ENCODE assay signal across 9 cellular contexts in genomic region chr11:12723410-12724297, GRCh38. TPM values are rescaled to one million over a fixed set of nuclear protein-coding genes. Genes with fewer than 3 reads are reported as not detected.
DNase-seq lines count a peak whose midpoint lies in the region; FAIRE-seq and TF ChIP-seq lines count a peak whose summit lies in the region.
"Had no signal": no experiment of that assay in that cellular context is flagged by ENCODE, and none has a peak within 500 bp of the region (broad histone marks: within the 10 kb centered on the region; RNA-seq: fewer than 3 reads in every experiment).

No MANE protein-coding gene starts in this region.

- H3K4me3 ChIP-seq in BE2C (ENCODE audit: low read depth, low read length) (peak overlapping the region; percentile 20; the same call in 1 of the 2 replicates), LNCaP clone FGC (ENCODE audit: low read depth, low read length) (peak overlapping the region; percentile 21), bronchial epithelial cell (ENCODE audit: low read depth, low read length) (peak overlapping the region; percentile 4), mesendoderm (ENCODE audit: low read length) (no peak overlapping the region), ovary (no peak overlapping the region)
- H3K4me3 ChIP-seq: BLaER1 treated with 17β-estradiol and CSF1 and Interleukin-3, amounts not matched to agents 10 nM and 100 nM had no signal

- peak overlapping the region; percentile 47 for H3K56ac ChIP-seq in mesendoderm (ENCODE audit: low read length)

- H3K27ac ChIP-seq in mesendoderm (ENCODE audit: low read depth, low read length) = peak overlapping the region; percentile 68
- peak overlapping the region in 1 of 2 donors; percentile 3 for H3K27ac ChIP-seq in ovary
- H3K27ac ChIP-seq: BLaER1 treated with 17β-estradiol and CSF1 and Interleukin-3, amounts not matched to agents 10 nM and 100 nM had no signal

- peak overlapping the region; percentile 42 for H2BK5ac ChIP-seq in mesendoderm (ENCODE audit: low read length)

- peaks cover 33% of the 10 kb centered on the region for H3K79me1 ChIP-seq in mesendoderm (ENCODE audit: low read length)

- no peak for TF ChIP-seq EP300 in ovary (IDR thresholded peaks at IDR 0.05)

- no peak overlapping the region for H2BK15ac ChIP-seq in mesendoderm (replicated peaks; ENCODE audit: low read depth)

- TF ChIP-seq CTCF in BE2C (IDR thresholded peaks at IDR 0.05; ENCODE audit: low read depth, low read length) (no peak), LNCaP clone FGC (IDR thresholded peaks at IDR 0.05; ENCODE audit: control insufficient read depth, extremely low read depth, insufficient read depth) (no peak), bronchial epithelial cell (IDR thresholded peaks at IDR 0.05; ENCODE audit: insufficient read depth, low read length, severe bottlenecking) (no peak), ovary (IDR thresholded peaks at IDR 0.05) (no peak)

- H3K9ac ChIP-seq in mesendoderm (ENCODE audit: low read length) = peak overlapping the region; percentile 32
- H3K9ac ChIP-seq: BLaER1 treated with 17β-estradiol and CSF1 and Interleukin-3, amounts not matched to agents 10 nM and 100 nM had no signal

- peak overlapping the region; percentile 45 for H2BK120ac ChIP-seq in mesendoderm (ENCODE audit: low read depth, low read length)

- peak overlapping the region; percentile 1 for H3K4me2 ChIP-seq in mesendoderm (ENCODE audit: low read length)

- whole genome bisulfite sequencing in mesendoderm (ENCODE audit: extremely low coverage, insufficient coverage, low lambda C conversion rate) = no CpG with 5 or more reads among the region's 14 CpGs
- WGBS in ovary, 3 donors = 61 to 72% (median 71%) methylated on average over 14 of the region's 14 CpGs

- peak overlapping the region; percentile 9 for H2AK5ac ChIP-seq in mesendoderm (ENCODE audit: low read length)

- peak overlapping the region; percentile 91 for H3K4ac ChIP-seq in mesendoderm (ENCODE audit: low read depth, low read length)

- H3K18ac ChIP-seq in mesendoderm (ENCODE audit: low read length) = peak overlapping the region; percentile 85

- H3K27me3 ChIP-seq in BE2C (no peaks in the 10 kb centered on the region), bronchial epithelial cell (ENCODE audit: control insufficient read depth, insufficient read depth, low read length) (no peaks in the 10 kb centered on the region), mesendoderm (ENCODE audit: insufficient read depth, low read length, poor library complexity) (no peaks in the 10 kb centered on the region), ovary (no peaks in the 10 kb centered on the region)

- H4K5ac ChIP-seq in mesendoderm (ENCODE audit: low read length) = peak overlapping the region; percentile 59

- FAIRE-seq in bronchial epithelial cell (lab: Jason Lieb, UNC) = peak; percentile 55

- H3K9me3 ChIP-seq in BE2C = no peaks in the 10 kb centered on the region
- H3K9me3 ChIP-seq in ovary = no peaks in the 10 kb centered on the region
- H3K9me3 ChIP-seq: BLaER1 treated with 17β-estradiol and CSF1 and Interleukin-3, amounts not matched to agents 10 nM and 100 nM had no signal

- H3K4me1 ChIP-seq in BE2C (peaks cover 3% of the 10 kb centered on the region; the same call in 1 of the 2 replicates), mesendoderm (ENCODE audit: control insufficient read depth, low read depth, low read length) (peaks cover 35% of the 10 kb centered on the region), ovary (ENCODE audit: insufficient read depth) (peaks cover 22% of the 10 kb centered on the region)

- intact Hi-C loops in ovary (cut with DNase I) = no loop called here

- no peak overlapping the region for H3K23ac ChIP-seq in mesendoderm (ENCODE audit: low read length)

- TF ChIP-seq POLR2A in ovary (IDR thresholded peaks at IDR 0.05) = no peak

- H4K8ac ChIP-seq in mesendoderm (ENCODE audit: low read depth, low read length) = no peak overlapping the region

- H3K79me2 ChIP-seq in mesendoderm (ENCODE audit: control insufficient read depth, insufficient read depth, low read length) = peaks cover 77% of the 10 kb centered on the region

- H3K36me3 ChIP-seq in BE2C (peaks cover 6% of the 10 kb centered on the region), bronchial epithelial cell (ENCODE audit: control insufficient read depth, insufficient read depth, low read length) (no peaks in the 10 kb centered on the region), mesendoderm (ENCODE audit: control insufficient read depth, insufficient read depth, low read length) (no peaks in the 10 kb centered on the region), ovary (no peaks in the 10 kb centered on the region)
- H3K36me3 ChIP-seq: BLaER1 treated with 17β-estradiol and CSF1 and Interleukin-3, amounts not matched to agents 10 nM and 100 nM had no signal

- DNase-seq in BE2C (no peak), LNCaP clone FGC (ENCODE audit: low read depth) (peak; percentile 83), bronchial epithelial cell (ENCODE audit: low read depth) (peak; percentile 97), mesendoderm (peak; percentile 95), ovary (no peak), hepatic stellate cell (ENCODE audit: low spot score) (no peak)
- DNase-seq in stimulated activated naive CD4-positive, alpha-beta T cell (lab: John Stamatoyannopoulos, UW) = no peak
- no peak for DNase-seq in NK-92 treated with Interleukin-12 subunit alpha and Interleukin-12 subunit beta, amount 100 ng/mL, for 24 hours (lab: John Stamatoyannopoulos, UW)

RNA-seq across cellular contexts. Expression of gene TEAD1, which starts 49.4 kb away (rescaled TPM):
- 39.2 TPM for polyA plus RNA-seq in BE2C (2012; ENCODE audit: insufficient read depth, insufficient read length, low read depth)
- total RNA-seq in bronchial epithelial cell = 17.6 and 18.7 TPM in 2 replicates
- polyA plus RNA-seq in mesendoderm (2013, experiment 1 of 2) = 57.5 TPM
- 58.2 TPM for polyA plus RNA-seq in mesendoderm (2013, experiment 2 of 2)
- 10 to 100 TPM; 59.2 to 84.1 (median 73.9) TPM for total RNA-seq in ovary
- 10 to 100 TPM; 20.0 to 30.9 TPM for polyA plus RNA-seq in ovary

Comparison
In these comparisons a context has a peak if more than half of its experiments do, and no peak if none do; other contexts are left out.
1. DNase-seq: peak in LNCaP clone FGC (single experiment), bronchial epithelial cell (single experiment) and mesendoderm (single experiment); none in BE2C (single experiment), ovary (0 of 5), stimulated activated naive CD4-positive, alpha-beta T cell (0 of 6), NK-92 treated with Interleukin-12 subunit alpha and Interleukin-12 subunit beta, amount 100 ng/mL, for 24 hours (single experiment) and hepatic stellate cell (single experiment).
2. H3K4me3 ChIP-seq: peak in BE2C (single experiment), LNCaP clone FGC (single experiment) and bronchial epithelial cell (single experiment); none in mesendoderm (single experiment) and ovary (single experiment).